In genomic region chr16:87543436-87544191, GRCh38 we compare ENCODE assay signal across 1 cellular context.
TF ChIP-seq lines count a peak whose summit lies in the region.

No MANE protein-coding gene starts in this region.

TF ChIP-seq in GM23338, 12 proteins besides CTCF, POLR2A, EP300 and RAD21 (continued from another document):
- TF ChIP-seq ZNF462 (CRISPR knock-in tag; IDR thresholded peaks at IDR 0.05), result no peak
